ENCODE assay signal across 17 cellular contexts in the genomic region with DNA sequence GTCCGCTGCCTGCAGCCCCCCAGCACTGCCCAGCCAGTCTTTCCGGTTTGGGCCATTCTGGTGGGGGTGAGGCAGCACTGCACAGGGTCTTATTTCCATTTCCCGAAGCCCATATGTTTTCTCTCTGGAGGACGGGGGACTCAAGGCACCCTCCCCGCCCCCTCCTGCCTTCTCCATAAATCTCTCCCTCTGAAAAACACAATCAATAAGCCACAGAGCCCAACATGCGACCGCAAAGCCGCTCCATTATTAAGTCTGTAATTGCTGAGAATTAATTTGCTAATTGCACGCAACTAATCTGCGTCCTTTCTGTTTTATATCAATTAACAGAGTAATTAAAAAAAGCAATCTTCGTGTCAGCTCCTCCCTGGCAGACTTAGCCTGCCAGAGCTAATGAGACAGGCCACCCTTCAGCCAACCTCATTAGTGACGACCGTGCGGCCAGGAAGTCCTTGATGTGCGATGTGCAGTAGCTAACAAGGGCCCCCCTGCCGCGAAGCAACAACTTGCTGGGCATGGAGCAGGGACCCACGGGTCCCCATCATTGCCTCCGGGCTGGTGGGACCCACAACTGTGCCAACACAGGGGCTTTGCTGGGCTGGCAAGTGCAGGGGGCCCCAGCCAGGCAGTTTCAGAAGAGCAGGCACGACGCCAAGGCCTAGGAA.
"Had no signal": no experiment of that assay in that cellular context is flagged by ENCODE, and none has a peak within 500 bp of the region (broad histone marks: within the 10 kb centered on the region; RNA-seq: fewer than 3 reads in every experiment).

No MANE protein-coding gene starts in this region.

- H3K36me3 ChIP-seq: left lung, right lobe of liver, suprapubic skin, vagina had no signal

- H3K4me1 ChIP-seq: left lung, psoas muscle, right lobe of liver, suprapubic skin, vagina had no signal

- DNase-seq: activated CD4-positive, alpha-beta T cell treated with anti-CD3 and anti-CD28 coated beads, Interleukin-2, amount 50 U/mL, for 48 hours; caudate nucleus; foreskin fibroblast; hippocampal formation; small intestine; stimulated activated CD4-positive, alpha-beta T cell treated with anti-CD3 and anti-CD28 coated beads, Interleukin-4, amount 100 ng/mL, for 1 hour; stimulated activated naive CD8-positive, alpha-beta T cell treated with anti-CD3 and anti-CD28 coated beads, Interleukin-15, amount 100 ng/mL, for 72 hours; T-helper 2 cell; trophoblast cell had no signal

- H3K27ac ChIP-seq: dorsolateral prefrontal cortex, epithelial cell of prostate, left lung, psoas muscle, right lobe of liver, suprapubic skin, vagina, VCaP had no signal

- H3K4me3 ChIP-seq: dorsolateral prefrontal cortex, left lung, psoas muscle, right lobe of liver, suprapubic skin, vagina had no signal

- H3K27me3 ChIP-seq: right lobe of liver, vagina had no signal

- ATAC-seq: left lung; psoas muscle; right lobe of liver; stimulated activated naive CD8-positive, alpha-beta T cell treated with anti-CD3 and anti-CD28 coated beads, Interleukin-15, amount 100 ng/mL, for 72 hours had no signal

- H3K9me3 ChIP-seq: left lung, psoas muscle, right lobe of liver, suprapubic skin, vagina had no signal
